24 cellular contexts compared by ENCODE assay signal in genomic region chr4:52989865-52990264, GRCh38.
"Had no signal": no experiment of that assay in that cellular context is flagged by ENCODE, and none has a peak within 500 bp of the region (broad histone marks: within the 10 kb centered on the region; RNA-seq: fewer than 3 reads in every experiment).

No MANE protein-coding gene starts in this region.

- H3K4me1 ChIP-seq: right lobe of liver, thyroid gland, upper lobe of right lung had no signal

- H3K27ac Mint-ChIP-seq: immature natural killer cell; natural killer cell; progenitor cell of endocrine pancreas; stimulated activated memory B cell treated with anti-CD40 and anti-IgM and Interleukin-4, amounts not matched to agents 10 μg/mL and 1 μg/mL and 100 μg/mL, for 72 hours had no signal

- H3K4me1 Mint-ChIP-seq: immature natural killer cell; natural killer cell; stimulated activated memory B cell treated with anti-CD40 and anti-IgM and Interleukin-4, amounts not matched to agents 10 μg/mL and 1 μg/mL and 100 μg/mL, for 72 hours; stimulated activated naive CD8-positive, alpha-beta T cell treated with anti-CD3 and anti-CD28 coated beads, Interleukin-15, amount 100 ng/mL, for 72 hours had no signal

- DNase-seq: hypothalamus; immature natural killer cell; left ventricle myocardium inferior; natural killer cell; ovary; right lobe of liver; stimulated activated CD4-positive, alpha-beta T cell treated with anti-CD3 and anti-CD28 coated beads, Interleukin-1b, Interleukin-23, amount 100 ng/mL, for 48 hours; stimulated activated CD4-positive, alpha-beta T cell treated with anti-CD3 and anti-CD28 coated beads, Interleukin-2, amount 100 ng/mL, for 48 hours; stimulated activated CD4-positive, alpha-beta T cell treated with anti-CD3 and anti-CD28 coated beads, Interleukin-4, amount 100 ng/mL, for 4 hours; stimulated activated CD8-positive, alpha-beta memory T cell treated with anti-CD3 and anti-CD28 coated beads, Interleukin-4, amount 100 ng/mL, for 48 hours; stimulated activated naive CD4-positive, alpha-beta T cell treated with Interleukin-2 at 50 U/mL for 16 hours; stimulated activated naive CD8-positive, alpha-beta T cell treated with anti-CD3 and anti-CD28 coated beads, Interleukin-15, amount 100 ng/mL, for 72 hours; substantia nigra; testis; thyroid gland; trophoblast cell; upper lobe of right lung had no signal

- H3K36me3 ChIP-seq: left ventricle myocardium inferior, ovary, right atrium auricular region, right lobe of liver, thyroid gland, upper lobe of right lung had no signal

- H3K9me3 ChIP-seq: left ventricle myocardium inferior, ovary, right atrium auricular region, right lobe of liver, testis, thyroid gland, upper lobe of right lung had no signal

- ATAC-seq: natural killer cell; right lobe of liver; stimulated activated memory B cell treated with anti-CD40 and anti-IgM and Interleukin-4, amounts not matched to agents 10 μg/mL and 1 μg/mL and 100 μg/mL, for 72 hours; stimulated activated naive CD8-positive, alpha-beta T cell treated with anti-CD3 and anti-CD28 coated beads, Interleukin-15, amount 100 ng/mL, for 72 hours; upper lobe of right lung had no signal

- H3K9me3 Mint-ChIP-seq: immature natural killer cell; natural killer cell; stimulated activated memory B cell treated with anti-CD40 and anti-IgM and Interleukin-4, amounts not matched to agents 10 μg/mL and 1 μg/mL and 100 μg/mL, for 72 hours; stimulated activated naive CD8-positive, alpha-beta T cell treated with anti-CD3 and anti-CD28 coated beads, Interleukin-15, amount 100 ng/mL, for 72 hours had no signal

- H3K27me3 ChIP-seq: ovary, right atrium auricular region, right lobe of liver, testis, thyroid gland, upper lobe of right lung had no signal

- H3K27ac ChIP-seq: left ventricle myocardium inferior, ovary, right atrium auricular region, right lobe of liver, testis, thyroid gland, upper lobe of right lung had no signal

- H3K4me3 ChIP-seq: left ventricle myocardium inferior, lung, ovary, right atrium auricular region, right lobe of liver, smooth muscle cell, testis, thyroid gland, upper lobe of right lung had no signal

- FAIRE-seq: islet of Langerhans, urothelium cell line had no signal

- H3K36me3 Mint-ChIP-seq: natural killer cell had no signal

- H3K27me3 Mint-ChIP-seq: progenitor cell of endocrine pancreas; stimulated activated memory B cell treated with anti-CD40 and anti-IgM and Interleukin-4, amounts not matched to agents 10 μg/mL and 1 μg/mL and 100 μg/mL, for 72 hours; stimulated activated naive CD8-positive, alpha-beta T cell treated with anti-CD3 and anti-CD28 coated beads, Interleukin-15, amount 100 ng/mL, for 72 hours had no signal

- H3K4me3 Mint-ChIP-seq: immature natural killer cell; natural killer cell; stimulated activated memory B cell treated with anti-CD40 and anti-IgM and Interleukin-4, amounts not matched to agents 10 μg/mL and 1 μg/mL and 100 μg/mL, for 72 hours; stimulated activated naive CD8-positive, alpha-beta T cell treated with anti-CD3 and anti-CD28 coated beads, Interleukin-15, amount 100 ng/mL, for 72 hours had no signal
